Comparison of ENCODE assay signal across 16 cellular contexts in the genomic region with DNA sequence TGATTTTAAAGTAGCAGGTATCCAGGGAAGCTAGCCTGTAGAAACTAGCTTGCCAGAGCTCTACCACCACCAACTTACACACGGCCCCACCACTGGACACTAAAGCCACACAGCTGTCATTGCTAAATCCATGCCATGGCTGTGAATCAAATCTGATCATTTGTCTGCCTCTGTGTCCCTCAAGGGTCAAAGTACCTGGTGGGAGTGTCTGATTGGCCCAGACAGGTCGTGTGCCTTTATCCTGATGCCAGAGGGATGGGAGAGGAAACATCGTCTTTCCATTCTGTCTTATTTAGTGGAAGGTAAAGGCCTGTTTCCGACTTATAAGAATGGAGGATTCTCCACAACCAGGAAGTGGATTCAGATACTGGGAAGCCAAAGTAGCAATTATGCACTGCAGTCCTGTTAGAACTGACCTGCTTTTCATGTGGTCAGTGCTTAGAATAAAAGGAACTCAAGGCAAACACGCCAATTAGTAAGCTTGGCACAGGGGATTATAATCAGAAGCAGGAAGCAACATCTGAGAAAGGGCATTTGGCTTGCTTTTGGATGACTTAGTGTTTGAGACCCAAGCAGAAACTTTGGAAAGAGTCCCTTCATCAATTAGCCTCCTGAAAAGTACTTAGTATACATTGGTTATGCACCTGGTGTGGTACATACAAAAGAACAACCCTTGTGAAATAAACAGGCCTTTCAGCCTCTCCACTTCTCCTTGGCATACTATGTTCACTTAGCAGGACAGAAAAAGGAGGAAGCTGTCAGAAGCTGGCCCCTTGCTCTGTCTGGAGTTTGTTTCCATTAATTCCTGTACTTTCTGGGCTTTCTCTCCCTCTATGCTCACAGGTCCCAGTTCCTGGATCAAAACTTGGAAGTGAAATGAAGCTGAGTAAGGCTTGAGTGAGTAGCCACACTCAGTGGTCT.
A peak's percentile ranks its signal among the peaks of the same experiment; 100 is the strongest.
DNase-seq lines count a peak whose midpoint lies in the region; ATAC-seq and TF ChIP-seq lines count a peak whose summit lies in the region.
"Had no signal": no experiment of that assay in that cellular context is flagged by ENCODE, and none has a peak within 500 bp of the region (broad histone marks: within the 10 kb centered on the region; RNA-seq: fewer than 3 reads in every experiment).

No MANE protein-coding gene starts in this region.

- H3K27me3 ChIP-seq in PC-9 (ENCODE audit: insufficient read depth, low read depth) (no peaks in the 10 kb centered on the region), left lung (no peaks in the 10 kb centered on the region), upper lobe of right lung (no peaks in the 10 kb centered on the region)
- H3K27me3 ChIP-seq: tibial artery had no signal

- CTCF ChIA-PET in PC-9 (lab: Charles Lee): no interaction called here

- H3K4me1 Mint-ChIP-seq in activated T-helper 2 cell treated with anti-CD3 and anti-CD28 coated beads, Interferon-gamma antibody, Interleukin-2, Interleukin-4, amounts not matched to agents 10 μg/mL and 5 μg/mL and 100 μg/mL, durations not matched to agents 14 hours and 24 hours and 36 hours (ENCODE audit: low read depth): no peaks in the 10 kb centered on the region
- H3K4me1 Mint-ChIP-seq: naive thymus-derived CD8-positive, alpha-beta T cell had no signal

- no peaks in the 10 kb centered on the region for H3K9me2 ChIP-seq in PC-9 (ENCODE audit: insufficient read depth)

- H3K4me3 ChIP-seq in PC-9 (no peak overlapping the region), left lung (no peak overlapping the region), upper lobe of right lung (no peak overlapping the region)
- H3K4me3 ChIP-seq: tibial artery had no signal

- H3K9me3 Mint-ChIP-seq in activated T-helper 2 cell treated with anti-CD3 and anti-CD28 coated beads, Interferon-gamma antibody, Interleukin-2, Interleukin-4, amounts not matched to agents 10 μg/mL and 5 μg/mL and 100 μg/mL, durations not matched to agents 14 hours and 24 hours and 36 hours: no peaks in the 10 kb centered on the region
- H3K9me3 Mint-ChIP-seq: naive thymus-derived CD8-positive, alpha-beta T cell had no signal

- H3K36me3 ChIP-seq in PC-9 (ENCODE audit: low read depth): no peaks in the 10 kb centered on the region
- H3K36me3 ChIP-seq in left lung: no peaks in the 10 kb centered on the region
- no peaks in the 10 kb centered on the region for H3K36me3 ChIP-seq in upper lobe of right lung
- H3K36me3 ChIP-seq: tibial artery had no signal

- H3K36me3 Mint-ChIP-seq in activated T-helper 2 cell treated with anti-CD3 and anti-CD28 coated beads, Interferon-gamma antibody, Interleukin-2, Interleukin-4, amounts not matched to agents 10 μg/mL and 5 μg/mL and 100 μg/mL, durations not matched to agents 14 hours and 24 hours and 36 hours (ENCODE audit: low read depth): no peaks in the 10 kb centered on the region
- H3K36me3 Mint-ChIP-seq: naive thymus-derived CD8-positive, alpha-beta T cell had no signal

- H3K27me3 Mint-ChIP-seq in activated T-helper 2 cell treated with anti-CD3 and anti-CD28 coated beads, Interferon-gamma antibody, Interleukin-2, Interleukin-4, amounts not matched to agents 10 μg/mL and 5 μg/mL and 100 μg/mL, durations not matched to agents 14 hours and 24 hours and 36 hours (ENCODE audit: low read depth): no peaks in the 10 kb centered on the region

- H3K4me2 ChIP-seq in PC-9: no peak overlapping the region

- H3F3A ChIP-seq in PC-9 (ENCODE audit: insufficient read depth, low read depth): peaks cover 8% of the 10 kb centered on the region; the same call in 1 of the 2 replicates

- ATAC-seq in left lung (peak; percentile 52), upper lobe of right lung (peak; percentile 62), HG02798 (IDR thresholded peaks at IDR 0.05; ENCODE audit: poor library complexity, unreplicated experiment) (no peak)
- ATAC-seq: left ventricle myocardium superior; naive thymus-derived CD8-positive, alpha-beta T cell; SK-N-SH treated with all-trans-retinoic acid at 6 μM for 48 hours had no signal

- BruUV-seq in PC-9 (replicated peaks; lab: Mats Ljungman, UMichigan): no TSS peak

- no peak overlapping the region for H3K27ac Mint-ChIP-seq in activated T-helper 2 cell treated with anti-CD3 and anti-CD28 coated beads, Interferon-gamma antibody, Interleukin-2, Interleukin-4, amounts not matched to agents 10 μg/mL and 5 μg/mL and 100 μg/mL, durations not matched to agents 14 hours and 24 hours and 36 hours

- no peaks in the 10 kb centered on the region for H4K20me1 ChIP-seq in PC-9 (ENCODE audit: insufficient read depth)

- peak overlapping the region; percentile 19; the same call in 1 of the 2 replicates for H2AFZ ChIP-seq in PC-9

- H3K79me2 ChIP-seq in PC-9 (ENCODE audit: low read depth): no peaks in the 10 kb centered on the region

- peak; percentile 41 to 43 for DNase-seq in NOMO-1 (lab: John Stamatoyannopoulos, UW; ENCODE audit: unreplicated experiment in 2 of 2)
- DNase-seq in NOMO-1 treated with dmso at 0.1 percent for 144 hours (lab: John Stamatoyannopoulos, UW; ENCODE audit: unreplicated experiment): no peak
- no peak for DNase-seq in PC-9
- no peak for DNase-seq in left lung
- no peak for DNase-seq in upper lobe of right lung
- DNase-seq in activated T-cell treated with anti-CD3 and anti-CD28 coated beads for 4 hours: no peak
- DNase-seq in activated T-helper 2 cell treated with anti-CD3 and anti-CD28 coated beads, Interferon-gamma antibody, Interleukin-2, Interleukin-4, amounts not matched to agents 10 μg/mL and 5 μg/mL and 100 μg/mL, durations not matched to agents 14 hours and 24 hours and 36 hours (ENCODE audit: low spot score): no peak
- DNase-seq: activated gamma-delta T cell treated with Interleukin-2 at 50 U/mL for 16 hours; Calu3; left ventricle myocardium superior; naive thymus-derived CD8-positive, alpha-beta T cell; NCI-H226; stimulated activated CD4-positive, alpha-beta T cell treated with anti-CD3 and anti-CD28 coated beads, Interleukin-2, amount 100 ng/mL, for 24 hours; tibial artery had no signal

- H3K9me3 ChIP-seq in PC-9 (ENCODE audit: insufficient read depth, low read depth): peaks cover 7% of the 10 kb centered on the region
- H3K9me3 ChIP-seq in left lung: no peaks in the 10 kb centered on the region
- no peaks in the 10 kb centered on the region for H3K9me3 ChIP-seq in upper lobe of right lung
- H3K9me3 ChIP-seq: tibial artery had no signal

- H3K4me1 ChIP-seq in PC-9 (replicated peaks; ENCODE audit: insufficient read depth) (peaks cover 7% of the 10 kb centered on the region), left lung (peaks cover 2 to 11% of the 10 kb centered on the region in 2 donors), upper lobe of right lung (peaks cover under 1% of the 10 kb centered on the region)
- H3K4me1 ChIP-seq: tibial artery had no signal

- intact Hi-C loops in PC-9 (cut with micrococcal nuclease; ENCODE audit: unreplicated experiment): no loop called here
- intact Hi-C loops in left lung (cut with DNase I): no loop called here
- intact Hi-C loops in upper lobe of right lung (cut with DNase I): no loop called here
- intact Hi-C loops in activated T-helper 2 cell treated with anti-CD3 and anti-CD28 coated beads, Interferon-gamma antibody, Interleukin-2, Interleukin-4, amounts not matched to agents 10 μg/mL and 5 μg/mL and 100 μg/mL, durations not matched to agents 14 hours and 24 hours and 36 hours (cut with micrococcal nuclease): no loop called here

- TF ChIP-seq CTCF in PC-9 (conservative IDR thresholded peaks at IDR 0.05) (no peak), left lung (IDR thresholded peaks at IDR 0.05) (no peak), upper lobe of right lung (IDR thresholded peaks at IDR 0.05) (no peak)

- POLR2A ChIA-PET in PC-9 (lab: Charles Lee; ENCODE audit: unreplicated experiment): no interaction called here

- no peak overlapping the region for H3K4me3 Mint-ChIP-seq in activated T-helper 2 cell treated with anti-CD3 and anti-CD28 coated beads, Interferon-gamma antibody, Interleukin-2, Interleukin-4, amounts not matched to agents 10 μg/mL and 5 μg/mL and 100 μg/mL, durations not matched to agents 14 hours and 24 hours and 36 hours (ENCODE audit: low read depth)
- H3K4me3 Mint-ChIP-seq: naive thymus-derived CD8-positive, alpha-beta T cell had no signal

- H3K27ac ChIP-seq in PC-9 (no peak overlapping the region), left lung (no peak overlapping the region), upper lobe of right lung (no peak overlapping the region)
- H3K27ac ChIP-seq: tibial artery had no signal

Comparison
In these comparisons a context has a peak if more than half of its experiments do, and no peak if none do; other contexts are left out.
1. DNase-seq: peak in NOMO-1 (2 of 2); none in NOMO-1 treated with dmso at 0.1 percent for 144 hours (single experiment), PC-9 (0 of 2), left lung (0 of 2), upper lobe of right lung (single experiment), activated T-cell treated with anti-CD3 and anti-CD28 coated beads for 4 hours (single experiment) and activated T-helper 2 cell treated with anti-CD3 and anti-CD28 coated beads, Interferon-gamma antibody, Interleukin-2, Interleukin-4, amounts not matched to agents 10 μg/mL and 5 μg/mL and 100 μg/mL, durations not matched to agents 14 hours and 24 hours and 36 hours (single experiment).